ENCODE assay signal across 27 cellular contexts in genomic region chr4:167218022-167218608, GRCh38. TPM values are rescaled to one million over a fixed set of nuclear protein-coding genes. Genes with fewer than 3 reads are reported as not detected.
DNase-seq lines count a peak whose midpoint lies in the region; FAIRE-seq and TF ChIP-seq lines count a peak whose summit lies in the region.
"Had no signal": no experiment of that assay in that cellular context is flagged by ENCODE, and none has a peak within 500 bp of the region (broad histone marks: within the 10 kb centered on the region; RNA-seq: fewer than 3 reads in every experiment).

No MANE protein-coding gene starts in this region.

- no peak for FAIRE-seq in D721Med (lab: Jason Lieb, UNC)
- FAIRE-seq: colon had no signal

- intact Hi-C loops in prostate gland (cut with DNase I), result no loop called here

- H3K4me3 ChIP-seq in prostate gland, result no peak overlapping the region
- H3K4me3 ChIP-seq: body of pancreas, SJCRH30, skin epidermis, transverse colon had no signal

- H3K4me1 ChIP-seq in prostate gland (replicated peaks), result peaks cover 4% of the 10 kb centered on the region
- H3K4me1 ChIP-seq: body of pancreas, transverse colon had no signal

- TF ChIP-seq POLR2A in prostate gland (IDR thresholded peaks at IDR 0.05), result no peak

- peak; percentile 40 for DNase-seq in DMS153 (lab: John Stamatoyannopoulos, UW)
- no peak for DNase-seq in DMS153 treated with DMSO at 0.1 percent for 48 hours (lab: John Stamatoyannopoulos, UW; ENCODE audit: unreplicated experiment)
- DNase-seq in NCI-H1417 treated with DMSO at 0.1 percent for 48 hours (lab: John Stamatoyannopoulos, UW), result peak; percentile 49
- DNase-seq in prostate gland (ENCODE audit: low spot score), result peak; percentile 39
- DNase-seq in D721Med (ENCODE audit: insufficient read length, low spot score), result no peak
- DNase-seq in effector CD8-positive, alpha-beta T cell (lab: John Stamatoyannopoulos, UW), result no peak
- DNase-seq in GDM1 (lab: John Stamatoyannopoulos, UW), result no peak
- DNase-seq: activated CD8-positive, alpha-beta memory T cell treated with anti-CD3 and anti-CD28 coated beads, Interleukin-2, amount 50 U/mL, for 4 hours; body of pancreas; glutamatergic neuron; left cardiac atrium; midbrain; NCI-H1436; NCI-H524 treated with DMSO at 0.1 percent for 48 hours; nephron progenitor cell; transverse colon had no signal

- H3K36me3 ChIP-seq in prostate gland, result no peaks in the 10 kb centered on the region
- H3K36me3 ChIP-seq: SJCRH30, transverse colon had no signal

- no peaks in the 10 kb centered on the region for H3K27me3 ChIP-seq in prostate gland (replicated peaks; ENCODE audit: insufficient read depth)
- H3K27me3 ChIP-seq: body of pancreas, SJCRH30, transverse colon had no signal

- H3K27ac ChIP-seq in VCaP (peak overlapping the region; percentile 40; the same call in 1 of the 2 replicates), prostate gland (no peak overlapping the region)
- H3K27ac ChIP-seq: 22Rv1, body of pancreas, skin epidermis, transverse colon had no signal

- no peak for TF ChIP-seq CTCF in VCaP (conservative IDR thresholded peaks at IDR 0.05)
- TF ChIP-seq CTCF in prostate gland (IDR thresholded peaks at IDR 0.05), result no peak
- no peak for TF ChIP-seq CTCF in D721Med (IDR thresholded peaks at IDR 0.05; ENCODE audit: insufficient read depth, missing control alignments)

- no peaks in the 10 kb centered on the region for H3K9me3 ChIP-seq in prostate gland
- H3K9me3 ChIP-seq: body of pancreas, SJCRH30, transverse colon had no signal

- WGBS in prostate gland, result 32% methylated on average over 3 of the region's 3 CpGs

RNA-seq across cellular contexts. Expression of gene SPOCK3, which starts 16.2 kb away (rescaled TPM):
- total RNA-seq in prostate gland, result 10 to 100 TPM; 18.1 to 22.8 TPM
- total RNA-seq: activated T-helper 2 cell treated with anti-CD3 and anti-CD28 coated beads, Interferon-gamma antibody, Interleukin-2, Interleukin-4, amounts not matched to agents 10 μg/mL and 5 μg/mL and 100 μg/mL, durations not matched to agents 14 hours and 24 hours and 36 hours; B cell; body of pancreas; left cardiac atrium; LHCN-M2; OCI-LY7; posterior vena cava; T-helper 2 cell treated with Interferon-gamma antibody and Interleukin-4, amounts not matched to agents 100 ng/mL and 5 ng/mL, for 36 hours had no signal

Comparison
In these comparisons a context has a peak if more than half of its experiments do, and no peak if none do; other contexts are left out.
1. DNase-seq: peak in DMS153 (single experiment), NCI-H1417 treated with DMSO at 0.1 percent for 48 hours (single experiment) and prostate gland (single experiment); none in DMS153 treated with DMSO at 0.1 percent for 48 hours (single experiment), D721Med (single experiment), effector CD8-positive, alpha-beta T cell (single experiment) and GDM1 (single experiment).